In genomic region chr2:233470839-233471238, GRCh38 we compare ENCODE assay signal across 19 cellular contexts.
DNase-seq lines count a peak whose midpoint lies in the region; ATAC-seq and TF ChIP-seq lines count a peak whose summit lies in the region.
"Had no signal": no experiment of that assay in that cellular context is flagged by ENCODE, and none has a peak within 500 bp of the region (broad histone marks: within the 10 kb centered on the region; RNA-seq: fewer than 3 reads in every experiment).

No MANE protein-coding gene starts in this region.

- no peak overlapping the region for H3K4me3 Mint-ChIP-seq in activated CD4-positive, alpha-beta memory T cell treated with anti-CD3 and anti-CD28 coated beads, Interleukin-2, amount 10 ng/mL, durations not matched to agents 7 days and 5 days
- H3K4me3 Mint-ChIP-seq: activated CD4-positive, alpha-beta T cell treated with anti-CD3 and anti-CD28 coated beads for 36 hours had no signal

- DNase-seq in activated CD8-positive, alpha-beta memory T cell treated with anti-CD3 and anti-CD28 coated beads, Interleukin-2, amount 50 U/mL, for 48 hours, result peak; percentile 45
- DNase-seq in activated CD8-positive, alpha-beta memory T cell treated with anti-CD3 and anti-CD28 coated beads, Interleukin-2, amount 50 U/mL, for 4 hours, result no peak
- DNase-seq in ascending aorta (ENCODE audit: low spot score in 2 of 2), result peak in 1 of 2 donors; percentile 60
- DNase-seq in lower lobe of right lung, result no peak
- no peak for DNase-seq in substantia nigra (lab: John Stamatoyannopoulos, UW)
- DNase-seq in activated CD4-positive, alpha-beta memory T cell treated with anti-CD3 and anti-CD28 coated beads, Interleukin-2, amount 10 ng/mL, durations not matched to agents 7 days and 5 days, result no peak
- no peak for DNase-seq in EL
- DNase-seq: 8988T; activated CD4-positive, alpha-beta T cell treated with anti-CD3 and anti-CD28 coated beads for 36 hours; amniotic stem cell; COR-L47; DND-41; erythroblast; MG63; NCI-H1694; NCI-H69; SHP77 treated with DMSO at 0.1 percent for 48 hours had no signal

- no peaks in the 10 kb centered on the region for H3K9me3 Mint-ChIP-seq in activated CD4-positive, alpha-beta memory T cell treated with anti-CD3 and anti-CD28 coated beads, Interleukin-2, amount 10 ng/mL, durations not matched to agents 7 days and 5 days

- TF ChIP-seq CTCF in ascending aorta (IDR thresholded peaks at IDR 0.05) (no peak), lower lobe of right lung (IDR thresholded peaks at IDR 0.05) (no peak)

- intact Hi-C loops in ascending aorta (cut with DNase I), result no loop called here
- intact Hi-C loops in lower lobe of right lung (cut with DNase I), result no loop called here

- H3K27ac Mint-ChIP-seq in activated CD4-positive, alpha-beta memory T cell treated with anti-CD3 and anti-CD28 coated beads, Interleukin-2, amount 10 ng/mL, durations not matched to agents 7 days and 5 days, result no peak overlapping the region
- H3K27ac Mint-ChIP-seq: activated CD4-positive, alpha-beta T cell treated with anti-CD3 and anti-CD28 coated beads for 36 hours had no signal

- H3K27ac ChIP-seq in ascending aorta, result peak overlapping the region; percentile 32 to 68
- H3K27ac ChIP-seq in lower lobe of right lung, result peak overlapping the region; percentile 49
- H3K27ac ChIP-seq in substantia nigra (ENCODE audit: low read depth, low read length, poor library complexity, severe bottlenecking), result peak overlapping the region; percentile 90
- H3K27ac ChIP-seq: cardiac muscle cell had no signal

- no peaks in the 10 kb centered on the region for H3K9me3 ChIP-seq in ascending aorta
- H3K9me3 ChIP-seq in lower lobe of right lung, result no peaks in the 10 kb centered on the region
- H3K9me3 ChIP-seq: MG63 had no signal

- H3K4me1 ChIP-seq in ascending aorta (peaks cover 0 to 17% of the 10 kb centered on the region in 2 donors), lower lobe of right lung (peaks cover 7% of the 10 kb centered on the region)

- no peaks in the 10 kb centered on the region for H3K4me1 Mint-ChIP-seq in activated CD4-positive, alpha-beta memory T cell treated with anti-CD3 and anti-CD28 coated beads, Interleukin-2, amount 10 ng/mL, durations not matched to agents 7 days and 5 days
- H3K4me1 Mint-ChIP-seq: activated CD4-positive, alpha-beta T cell treated with anti-CD3 and anti-CD28 coated beads for 36 hours had no signal

- POLR2A ChIA-PET in activated CD4-positive, alpha-beta memory T cell treated with anti-CD3 and anti-CD28 coated beads, Interleukin-2, amount 10 ng/mL, durations not matched to agents 7 days and 5 days (lab: Charles Lee), result no interaction called here

- peaks cover 41 to 75% of the 10 kb centered on the region in 2 donors for H3K36me3 ChIP-seq in ascending aorta
- H3K36me3 ChIP-seq in lower lobe of right lung, result peaks cover 51% of the 10 kb centered on the region

- ATAC-seq in lower lobe of right lung (no peak), GM18511 (IDR thresholded peaks at IDR 0.05; ENCODE audit: unreplicated experiment) (no peak)
- ATAC-seq: activated CD4-positive, alpha-beta T cell treated with anti-CD3 and anti-CD28 coated beads for 36 hours had no signal

- CTCF ChIA-PET in activated CD4-positive, alpha-beta memory T cell treated with anti-CD3 and anti-CD28 coated beads, Interleukin-2, amount 10 ng/mL, durations not matched to agents 7 days and 5 days (lab: Charles Lee), result no interaction called here

- H3K4me3 ChIP-seq in ascending aorta (no peak overlapping the region), lower lobe of right lung (no peak overlapping the region)
- H3K4me3 ChIP-seq: cardiac muscle cell, MG63 had no signal

- peaks cover 50% of the 10 kb centered on the region for H3K36me3 Mint-ChIP-seq in activated CD4-positive, alpha-beta memory T cell treated with anti-CD3 and anti-CD28 coated beads, Interleukin-2, amount 10 ng/mL, durations not matched to agents 7 days and 5 days (ENCODE audit: low read depth)

- no peaks in the 10 kb centered on the region for H3K27me3 Mint-ChIP-seq in activated CD4-positive, alpha-beta memory T cell treated with anti-CD3 and anti-CD28 coated beads, Interleukin-2, amount 10 ng/mL, durations not matched to agents 7 days and 5 days
- H3K27me3 Mint-ChIP-seq: activated CD4-positive, alpha-beta T cell treated with anti-CD3 and anti-CD28 coated beads for 36 hours had no signal

- no peaks in the 10 kb centered on the region for H3K27me3 ChIP-seq in ascending aorta
- H3K27me3 ChIP-seq in lower lobe of right lung (ENCODE audit: low read depth), result no peaks in the 10 kb centered on the region
- H3K27me3 ChIP-seq: cardiac muscle cell, MG63 had no signal
